21 cellular contexts compared by ENCODE assay signal in the genomic region with DNA sequence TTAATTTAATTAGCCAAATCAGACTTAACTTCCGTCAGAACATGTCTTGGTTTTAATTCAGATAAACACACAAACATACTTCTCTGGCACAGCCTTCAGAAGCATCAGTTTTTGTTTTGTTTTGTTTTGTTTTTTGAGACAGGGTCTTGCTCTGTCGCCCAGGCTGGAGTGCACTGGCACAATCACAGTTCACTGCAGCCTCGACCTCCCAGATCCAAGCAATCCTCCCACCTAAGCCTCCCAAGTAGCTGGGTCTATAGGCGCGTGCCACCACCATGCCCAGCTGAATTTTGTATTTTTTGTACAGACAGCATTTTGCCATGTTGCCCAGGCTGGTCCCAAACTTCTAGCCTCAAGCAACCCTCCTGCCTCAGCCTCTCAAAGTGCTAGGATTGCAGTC. TPM values are rescaled to one million over a fixed set of nuclear protein-coding genes. Genes with fewer than 3 reads are reported as not detected.
DNase-seq lines count a peak whose midpoint lies in the region; ATAC-seq, FAIRE-seq and TF ChIP-seq lines count a peak whose summit lies in the region.
"Had no signal": no experiment of that assay in that cellular context is flagged by ENCODE, and none has a peak within 500 bp of the region (broad histone marks: within the 10 kb centered on the region; RNA-seq: fewer than 3 reads in every experiment).

No MANE protein-coding gene starts in this region.

- no peaks in the 10 kb centered on the region for H3K79me2 ChIP-seq in K562 (ENCODE audit: control insufficient read depth, insufficient read depth, low read length)
- no peaks in the 10 kb centered on the region for H3K79me2 ChIP-seq in osteoblast (ENCODE audit: insufficient read depth, low read length)

- peaks cover 77% of the 10 kb centered on the region for H3K36me3 Mint-ChIP-seq in stimulated activated naive CD8-positive, alpha-beta T cell treated with anti-CD3 and anti-CD28 coated beads, Interleukin-15, Interleukin-2, amounts not matched to agents 100 ng/mL and 50 ng/mL, for 24 hours (ENCODE audit: low read depth)
- peaks cover 21% of the 10 kb centered on the region for H3K36me3 Mint-ChIP-seq in neural crest cell (ENCODE audit: low read depth)

- POLR2A ChIA-PET in K562 (lab: Yijun Ruan, JAX), result interaction anchor here (0.6 to 2.4 kb wide), 8 partner anchors 18 to 470 kb away, joined by 3 to 6 read pairs (median 3); a partner anchor contains a TSS

- no peaks in the 10 kb centered on the region for H3K27me3 ChIP-seq in K562 (ENCODE audit: control insufficient read depth in 2 of 2, insufficient read depth in 2 of 2, low read length in 2 of 2)
- no peaks in the 10 kb centered on the region for H3K27me3 ChIP-seq in osteoblast (ENCODE audit: insufficient read depth, low read length)
- H3K27me3 ChIP-seq: BLaER1 treated with 17β-estradiol and CSF1 and Interleukin-3, amounts not matched to agents 10 nM and 100 nM had no signal

- no TSS peak for BruUV-seq in K562 (replicated peaks; lab: Mats Ljungman, UMichigan)

- peak overlapping the region; percentile 11 for H3K27ac Mint-ChIP-seq in stimulated activated naive CD8-positive, alpha-beta T cell treated with anti-CD3 and anti-CD28 coated beads, Interleukin-15, Interleukin-2, amounts not matched to agents 100 ng/mL and 50 ng/mL, for 24 hours
- H3K27ac Mint-ChIP-seq in neural crest cell (ENCODE audit: unreplicated experiment), result peak overlapping the region; percentile 27
- H3K27ac Mint-ChIP-seq: CD8-positive, alpha-beta T cell; GM23338; HFFc6 had no signal

- no peak for TF ChIP-seq EP300 in K562 (IDR thresholded peaks at IDR 0.05; ENCODE audit: low read length)

- in situ Hi-C loops in K562 (cut with MboI), result no loop called here

- H3K4me1 ChIP-seq in K562 (replicated peaks in 1 of 2; ENCODE audit: control insufficient read depth in 2 of 2, insufficient read depth in 2 of 2, low read length in 2 of 2) (no peaks in the 10 kb centered on the region), osteoblast (ENCODE audit: insufficient read depth, low read length) (no peaks in the 10 kb centered on the region)
- H3K4me1 ChIP-seq: BLaER1 treated with 17β-estradiol and CSF1 and Interleukin-3, amounts not matched to agents 10 nM and 100 nM had no signal

- no peak for TF ChIP-seq CTCF in K562 (IDR thresholded peaks at IDR 0.05 in 2 of 3, conservative IDR thresholded peaks at IDR 0.05 in 1 of 3; ENCODE audit: insufficient read depth in 2 of 3, low read depth in 1 of 3, low read length in 3 of 3)
- no peak for TF ChIP-seq CTCF in neural crest cell (conservative IDR thresholded peaks at IDR 0.05)
- TF ChIP-seq CTCF in osteoblast (IDR thresholded peaks at IDR 0.05; ENCODE audit: extremely low read depth, low read depth, low read length), result no peak
- no peak for TF ChIP-seq CTCF in coronary artery (IDR thresholded peaks at IDR 0.05)

- no peak overlapping the region for H3K4me3 ChIP-seq in K562
- H3K4me3 ChIP-seq in osteoblast (ENCODE audit: insufficient read depth, low read length), result no peak overlapping the region
- no peak overlapping the region for H3K4me3 ChIP-seq in coronary artery
- H3K4me3 ChIP-seq: BLaER1 treated with 17β-estradiol and CSF1 and Interleukin-3, amounts not matched to agents 10 nM and 100 nM; GM12878; GM23338 had no signal

- H3K27me3 Mint-ChIP-seq in stimulated activated naive CD8-positive, alpha-beta T cell treated with anti-CD3 and anti-CD28 coated beads, Interleukin-15, Interleukin-2, amounts not matched to agents 100 ng/mL and 50 ng/mL, for 24 hours, result no peaks in the 10 kb centered on the region
- no peaks in the 10 kb centered on the region for H3K27me3 Mint-ChIP-seq in neural crest cell (ENCODE audit: low read depth)

- H3K36me3 ChIP-seq in K562 (ENCODE audit: control insufficient read depth, insufficient read depth, low read length) (peaks cover 78% of the 10 kb centered on the region), osteoblast (ENCODE audit: insufficient read depth, low read length) (peaks cover 64% of the 10 kb centered on the region)

- H3K9me3 Mint-ChIP-seq in stimulated activated naive CD8-positive, alpha-beta T cell treated with anti-CD3 and anti-CD28 coated beads, Interleukin-15, Interleukin-2, amounts not matched to agents 100 ng/mL and 50 ng/mL, for 24 hours, result no peaks in the 10 kb centered on the region
- H3K9me3 Mint-ChIP-seq in neural crest cell, result no peaks in the 10 kb centered on the region
- H3K9me3 Mint-ChIP-seq: CD8-positive, alpha-beta T cell; GM23338; HFFc6 had no signal

- no peak for DNase-seq in stimulated activated naive CD8-positive, alpha-beta T cell treated with anti-CD3 and anti-CD28 coated beads, Interleukin-15, Interleukin-2, amounts not matched to agents 100 U/mL and 50 U/mL, for 24 hours
- no peak for DNase-seq in K562 (ENCODE audit: extremely low read depth in 1 of 4, low spot score in 3 of 4)
- no peak for DNase-seq in neural crest cell (ENCODE audit: low read depth, low spot score)
- DNase-seq in osteoblast (ENCODE audit: insufficient read length, low spot score, missing footprints), result no peak
- DNase-seq in coronary artery (ENCODE audit: low spot score), result no peak
- DNase-seq: 8988T; Calu3; CD8-positive, alpha-beta T cell; DMS79 treated with DMSO at 0.1 percent for 48 hours; GF-D8; HCEC 1CT; HFFc6; IMR-90 had no signal

- peaks cover 4% of the 10 kb centered on the region; the same call in 1 of the 2 replicates for H4K20me1 ChIP-seq in K562 (replicated peaks; ENCODE audit: control insufficient read depth, insufficient read depth, low read length)
- H4K20me1 ChIP-seq in osteoblast (ENCODE audit: insufficient read depth, low read length), result peaks cover 7% of the 10 kb centered on the region

- H3K27ac ChIP-seq in K562 (ENCODE audit: extremely low read depth, low read depth, low read length), result no peak overlapping the region
- no peak overlapping the region for H3K27ac ChIP-seq in osteoblast (ENCODE audit: low read depth, low read length)
- no peak overlapping the region for H3K27ac ChIP-seq in coronary artery
- H3K27ac ChIP-seq: BLaER1 treated with 17β-estradiol and CSF1 and Interleukin-3, amounts not matched to agents 10 nM and 100 nM had no signal

- TF ChIP-seq RAD21 in K562 (CRISPR knock-in tag; conservative IDR thresholded peaks at IDR 0.05 in 1 of 2, IDR thresholded peaks at IDR 0.05 in 1 of 2), result no peak

- H3K9me3 ChIP-seq in K562 (replicated peaks; ENCODE audit: control insufficient read depth, insufficient read depth, low read depth, low read length) (no peaks in the 10 kb centered on the region), osteoblast (ENCODE audit: low read depth, low read length) (no peaks in the 10 kb centered on the region)
- H3K9me3 ChIP-seq: BLaER1 treated with 17β-estradiol and CSF1 and Interleukin-3, amounts not matched to agents 10 nM and 100 nM had no signal

- H3K4me1 Mint-ChIP-seq in stimulated activated naive CD8-positive, alpha-beta T cell treated with anti-CD3 and anti-CD28 coated beads, Interleukin-15, Interleukin-2, amounts not matched to agents 100 ng/mL and 50 ng/mL, for 24 hours (ENCODE audit: low read depth), result peaks cover 20% of the 10 kb centered on the region
- no peaks in the 10 kb centered on the region for H3K4me1 Mint-ChIP-seq in neural crest cell
- H3K4me1 Mint-ChIP-seq: GM23338 had no signal

- no peaks in the 10 kb centered on the region for H3K9me1 ChIP-seq in K562 (ENCODE audit: control insufficient read depth, insufficient read depth, low read length)

- 0 out of 2 replicates have a peak, but pooled peaks have one; percentile 32 for TF ChIP-seq POLR2A in K562 (conservative IDR thresholded peaks at IDR 0.05)

- intact Hi-C loops in K562 (cut with micrococcal nuclease), result no loop called here

- CTCF ChIA-PET in K562 (lab: Yijun Ruan, JAX; ENCODE audit: low intra/inter-chr PET ratio), result no interaction called here

- H3K9ac ChIP-seq in K562 (ENCODE audit: insufficient read depth in 1 of 2, low read depth in 2 of 2, low read length in 2 of 2), result no peak overlapping the region
- H3K9ac ChIP-seq: BLaER1 treated with 17β-estradiol and CSF1 and Interleukin-3, amounts not matched to agents 10 nM and 100 nM had no signal

- H3K4me3 Mint-ChIP-seq in stimulated activated naive CD8-positive, alpha-beta T cell treated with anti-CD3 and anti-CD28 coated beads, Interleukin-15, Interleukin-2, amounts not matched to agents 100 ng/mL and 50 ng/mL, for 24 hours, result no peak overlapping the region
- no peak overlapping the region for H3K4me3 Mint-ChIP-seq in neural crest cell
- H3K4me3 Mint-ChIP-seq: CD8-positive, alpha-beta T cell; GM23338; HFFc6 had no signal

- no peak overlapping the region for H2AFZ ChIP-seq in K562 (ENCODE audit: low read depth, low read length)
- no peak overlapping the region for H2AFZ ChIP-seq in osteoblast (ENCODE audit: low read length)
- H2AFZ ChIP-seq: GM23338 had no signal

- H3K4me2 ChIP-seq in K562 (ENCODE audit: insufficient read depth, low read length) (no peak overlapping the region), osteoblast (ENCODE audit: insufficient read depth, low read length) (no peak overlapping the region)
- H3K4me2 ChIP-seq: BLaER1 treated with 17β-estradiol and CSF1 and Interleukin-3, amounts not matched to agents 10 nM and 100 nM; GM23338 had no signal

- no peak for ATAC-seq in stimulated activated naive CD8-positive, alpha-beta T cell treated with anti-CD3 and anti-CD28 coated beads, Interleukin-15, Interleukin-2, amounts not matched to agents 100 U/mL and 50 U/mL, for 24 hours
- ATAC-seq in K562 (no peak), HG03135 (IDR thresholded peaks at IDR 0.05; ENCODE audit: unreplicated experiment) (no peak)
- ATAC-seq: CD8-positive, alpha-beta T cell; GM12878; GM23338 had no signal

- FAIRE-seq in K562 (lab: Jason Lieb, UNC), result no peak
- FAIRE-seq: GM12878, GM19239, H54, HTR-8/SVneo had no signal

- over 99% methylated on average over 5 of the region's 5 CpGs for WGBS in K562 (ENCODE audit: insufficient coverage, low coverage, missing lambda C conversion rate)

RNA-seq across cellular contexts. Expression of a gene that starts 34.7 kb away (rescaled TPM):
- 237 and 644 TPM in 2 replicates for total RNA-seq in K562 (2011; cell fraction: chromatin; rRNA removed; ENCODE audit: low replicate concordance)
- 117 and 136 TPM in 2 replicates for total RNA-seq in K562 (2011; cell fraction: nucleolus; rRNA removed)
- 249 and 386 TPM in 2 replicates for total RNA-seq in K562 (2011; cell fraction: nucleoplasm; rRNA removed)
- total RNA-seq in K562 (2014; rRNA removed) (21.2 and 24.6 TPM in 2 replicates), K562 (2014; rRNA removed; fragmentation: Illumina TruSeq; extraction: Trizol) (40.6 and 53.0 TPM in 2 replicates), K562 (2015; rRNA removed; fragmentation: Illumina TruSeq; extraction: Trizol) (32.2 and 33.4 TPM in 2 replicates), K562 (2021) (55.9 and 61.7 TPM in 2 replicates), neural crest cell (92.5 and 98.2 TPM in 2 replicates), osteoblast (40.2 and 47.7 TPM in 2 replicates)
- polyA plus RNA-seq in K562 (2011; rRNA removed) (41.2 and 46.7 TPM in 2 replicates), K562 (2014; fragmentation: Illumina TruSeq; extraction: Trizol) (10.0 TPM in 2 replicates), K562 (2014; fragmentation: Nextera tagmentation; extraction: Ambion mirVana) (10 to 100 TPM in 1 of 2 experiments, 1 to 10 TPM in 1; 3.3 to 11.1 TPM), K562 (2014; rRNA removed) (17.9 and 22.6 TPM in 2 replicates)
- polyA plus RNA-seq in K562 (2011; cell fraction: cytosol; rRNA removed), result 5.9 and 16.5 TPM in 2 replicates
- polyA plus RNA-seq in K562 (2011; cell fraction: nucleus; rRNA removed), result 63.1 and 81.2 TPM in 2 replicates
- 5.2 and 7.5 TPM in 2 replicates for polyA plus RNA-seq in K562 (2012)
- 171 and 249 TPM in 2 replicates for polyA minus RNA-seq in K562 (2011; rRNA and poly(A)+ RNA removed)
- polyA minus RNA-seq in K562 (2011; cell fraction: cytosol; rRNA and poly(A)+ RNA removed), result 15.7 and 26.6 TPM in 2 replicates
- polyA minus RNA-seq in K562 (2011; cell fraction: nucleus; rRNA and poly(A)+ RNA removed), result 120 and 165 TPM in 2 replicates

RNA-seq across cellular contexts. Expression of a gene that starts 56.3 kb away (rescaled TPM):
- total RNA-seq in K562 (2011; cell fraction: chromatin; rRNA removed; ENCODE audit: low replicate concordance), result 1.7 and 12.0 TPM in 2 replicates
- total RNA-seq in K562 (2011; cell fraction: nucleolus; rRNA removed), result 2.2 and 6.7 TPM in 2 replicates
- 2.1 and 2.4 TPM in 2 replicates for total RNA-seq in K562 (2011; cell fraction: nucleoplasm; rRNA removed)
- total RNA-seq in K562 (2014; rRNA removed) (0.95 and 1.6 TPM in 2 replicates), K562 (2014; rRNA removed; fragmentation: Illumina TruSeq; extraction: Trizol) (0.61 and 0.62 TPM in 2 replicates), K562 (2015; rRNA removed; fragmentation: Illumina TruSeq; extraction: Trizol) (0.34 and 0.72 TPM in 2 replicates), K562 (2021) (1.8 and 2.9 TPM in 2 replicates), neural crest cell (70.5 and 71.7 TPM in 2 replicates), osteoblast (0.36 and 2.1 TPM in 2 replicates)
- polyA plus RNA-seq in K562 (2011; rRNA removed) (1.1 and 4.0 TPM in 2 replicates), K562 (2014; fragmentation: Illumina TruSeq; extraction: Trizol) (0.55 and 0.82 TPM in 2 replicates), K562 (2014; fragmentation: Nextera tagmentation; extraction: Ambion mirVana) (under 1 TPM; 0.10 to 0.27 TPM), K562 (2014; rRNA removed) (0.27 and 0.65 TPM in 2 replicates)
- polyA plus RNA-seq in K562 (2011; cell fraction: cytosol; rRNA removed), result 2.0 and 3.0 TPM in 2 replicates
- 3.8 and 3.9 TPM in 2 replicates for polyA plus RNA-seq in K562 (2011; cell fraction: nucleus; rRNA removed)
- polyA plus RNA-seq in K562 (2012), result 1.4 and 2.8 TPM in 2 replicates
- 3.3 and 3.9 TPM in 2 replicates for polyA minus RNA-seq in K562 (2011; rRNA and poly(A)+ RNA removed)
- 2.7 and 7.7 TPM in 2 replicates for polyA minus RNA-seq in K562 (2011; cell fraction: cytosol; rRNA and poly(A)+ RNA removed)
- 3.1 and 6.1 TPM in 2 replicates for polyA minus RNA-seq in K562 (2011; cell fraction: nucleus; rRNA and poly(A)+ RNA removed)
